18 cellular contexts compared by ENCODE assay signal in genomic region chr21:38869196-38869595, GRCh38.
"Had no signal": no experiment of that assay in that cellular context is flagged by ENCODE, and none has a peak within 500 bp of the region (broad histone marks: within the 10 kb centered on the region; RNA-seq: fewer than 3 reads in every experiment).

No MANE protein-coding gene starts in this region.

- H3K36me3 ChIP-seq: adrenal gland, gastrocnemius medialis had no signal

- H3K27ac ChIP-seq: adrenal gland, coronary artery, gastrocnemius medialis, VCaP had no signal

- H3K36me3 Mint-ChIP-seq: natural killer cell; stimulated activated naive B cell treated with anti-CD40 and anti-IgM and Interleukin-4, amounts not matched to agents 10 μg/mL and 1 μg/mL and 100 μg/mL, for 72 hours; type B pancreatic cell had no signal

- H3K27me3 Mint-ChIP-seq: type B pancreatic cell had no signal

- H3K9me3 Mint-ChIP-seq: activated naive CD4-positive, alpha-beta T cell treated with anti-CD3 and anti-CD28 coated beads for 36 hours; activated T-helper 1 cell treated with anti-CD3 and anti-CD28 coated beads, Interleukin-12 subunit alpha, Interleukin-12 subunit beta, Interleukin-2, Interleukin-4 antibody, amounts not matched to agents 30 ng/mL and 10 ng/mL and 1 ng/mL, durations not matched to agents 14 hours and 24 hours and 36 hours; natural killer cell; type B pancreatic cell had no signal

- H3K4me3 Mint-ChIP-seq: activated naive CD4-positive, alpha-beta T cell treated with anti-CD3 and anti-CD28 coated beads for 36 hours; activated T-helper 1 cell treated with anti-CD3 and anti-CD28 coated beads, Interleukin-12 subunit alpha, Interleukin-12 subunit beta, Interleukin-2, Interleukin-4 antibody, amounts not matched to agents 30 ng/mL and 10 ng/mL and 1 ng/mL, durations not matched to agents 14 hours and 24 hours and 36 hours; natural killer cell; stimulated activated naive B cell treated with anti-CD40 and anti-IgM and Interleukin-4, amounts not matched to agents 10 μg/mL and 1 μg/mL and 100 μg/mL, for 72 hours; type B pancreatic cell had no signal

- H3K4me1 ChIP-seq: adrenal gland, gastrocnemius medialis had no signal

- H3K27me3 ChIP-seq: adrenal gland, gastrocnemius medialis had no signal

- H3K4me3 ChIP-seq: adrenal gland, coronary artery, gastrocnemius medialis, lung had no signal

- FAIRE-seq: keratinocyte had no signal

- H3K27ac Mint-ChIP-seq: activated naive CD4-positive, alpha-beta T cell treated with anti-CD3 and anti-CD28 coated beads for 36 hours; activated T-helper 1 cell treated with anti-CD3 and anti-CD28 coated beads, Interleukin-12 subunit alpha, Interleukin-12 subunit beta, Interleukin-2, Interleukin-4 antibody, amounts not matched to agents 30 ng/mL and 10 ng/mL and 1 ng/mL, durations not matched to agents 14 hours and 24 hours and 36 hours; natural killer cell; progenitor cell of endocrine pancreas; stimulated activated naive B cell treated with anti-CD40 and anti-IgM and Interleukin-4, amounts not matched to agents 10 μg/mL and 1 μg/mL and 100 μg/mL, for 72 hours; type B pancreatic cell had no signal

- H3K9me3 ChIP-seq: adrenal gland, gastrocnemius medialis had no signal

- H3K4me1 Mint-ChIP-seq: natural killer cell had no signal

- ATAC-seq: gastrocnemius medialis; natural killer cell; sciatic nerve; stimulated activated naive B cell treated with anti-CD40 and anti-IgM and Interleukin-4, amounts not matched to agents 10 μg/mL and 1 μg/mL and 100 μg/mL, for 72 hours had no signal

- DNase-seq: activated CD4-positive, alpha-beta T cell treated with anti-CD3 and anti-CD28 coated beads for 4 hours; activated naive CD4-positive, alpha-beta T cell treated with anti-CD3 and anti-CD28 coated beads for 36 hours; central memory CD4-positive, alpha-beta T cell; effector CD8-positive, alpha-beta T cell; gastrocnemius medialis; natural killer cell; stimulated activated CD4-positive, alpha-beta T cell treated with anti-CD3 and anti-CD28 coated beads, Interleukin-2, amount 100 ng/mL, for 24 hours; stimulated activated naive B cell treated with anti-CD40 and anti-IgM and Interleukin-4, amounts not matched to agents 10 μg/mL and 1 μg/mL and 100 μg/mL, for 72 hours; T-helper 9 cell had no signal
